In genomic region chr1:25247829-25248754, GRCh38 we compare ENCODE assay signal across 8 cellular contexts. TPM values are rescaled to one million over a fixed set of nuclear protein-coding genes. Genes with fewer than 3 reads are reported as not detected.
A peak's percentile ranks its signal among the peaks of the same experiment; 100 is the strongest.
DNase-seq lines count a peak whose midpoint lies in the region; ATAC-seq and TF ChIP-seq lines count a peak whose summit lies in the region.

No MANE protein-coding gene starts in this region.

- intact Hi-C loops in lower leg skin (cut with DNase I; ENCODE audit: low total_unique reads), result loop anchor here (5.0 kb wide), 1 partner anchor 1029 kb away; no protein-coding TSS in a partner anchor
- intact Hi-C loops in aorta (cut with DNase I), result loop anchor here in 1 of 2 donors (2.0 to 5.0 kb wide), 2 partner anchors 91 to 569 kb away; partner anchors contain the start of genes MTFR1L and TMEM50A

- H3K27ac ChIP-seq in aorta (ENCODE audit: low read depth in 1 of 2, low read length in 2 of 2), result peak overlapping the region in 1 of 2 donors; percentile 76

- H3K27me3 ChIP-seq in adipocyte (replicated peaks; ENCODE audit: control insufficient read depth, insufficient read depth, low read length) (no peaks in the 10 kb centered on the region), aorta (ENCODE audit: control insufficient read depth in 1 of 2, insufficient read depth in 2 of 2, low read length in 1 of 2) (no peaks in the 10 kb centered on the region)

- WGBS in lower leg skin, 2 donors, result 23 to 28% methylated on average over 24 to 29 of the region's 30 CpGs
- 23% methylated on average over 24 to 30 of the region's 30 CpGs for WGBS in aorta, 2 donors

- H3K9ac ChIP-seq in adipocyte (ENCODE audit: low read length), result peak overlapping the region; percentile 99

- TF ChIP-seq POLR2A in lower leg skin (IDR thresholded peaks at IDR 0.05), result no peak

- H3K4me3 ChIP-seq in adipocyte (ENCODE audit: low read length) (peak overlapping the region; percentile 94), lower leg skin (ENCODE audit: low read depth, poor library complexity, severe bottlenecking) (peak overlapping the region; percentile 79), aorta (ENCODE audit: low read length in 2 of 2) (peak overlapping the region; percentile 1 to 27)

- DNase-seq in adipocyte (ENCODE audit: low read depth) (no peak), lower leg skin (ENCODE audit: low spot score in 2 of 2) (no peak), aorta (no peak), H4 (ENCODE audit: low spot score) (no peak), DMS53 treated with DMSO at 0.1 percent for 48 hours (lab: John Stamatoyannopoulos, UW; ENCODE audit: unreplicated experiment) (no peak)

- TF ChIP-seq CTCF in lower leg skin (IDR thresholded peaks at IDR 0.05), result no peak

- ATAC-seq in GM18502 (IDR thresholded peaks at IDR 0.05; ENCODE audit: poor library complexity, unreplicated experiment), result peak; percentile 49
- ATAC-seq in HG02981 (IDR thresholded peaks at IDR 0.05; ENCODE audit: unreplicated experiment), result peak; percentile 41
- no peak for ATAC-seq in aorta (ENCODE audit: low FRiP score)
- no peak for ATAC-seq in GM18858 (IDR thresholded peaks at IDR 0.05; ENCODE audit: unreplicated experiment)

- H3K4me1 ChIP-seq in adipocyte (ENCODE audit: control insufficient read depth, insufficient read depth, low read length) (peaks cover 23% of the 10 kb centered on the region), aorta (ENCODE audit: control insufficient read depth in 1 of 2, insufficient read depth in 2 of 2, low read length in 2 of 2) (no peaks in the 10 kb centered on the region)

- H3K36me3 ChIP-seq in adipocyte (ENCODE audit: control insufficient read depth, insufficient read depth, low read length, severe bottlenecking), result peaks cover 31% of the 10 kb centered on the region
- peaks cover 0 to 3% of the 10 kb centered on the region in 2 donors for H3K36me3 ChIP-seq in aorta (ENCODE audit: control insufficient read depth in 1 of 2, insufficient read depth in 2 of 2, low read length in 1 of 2)

- H3K9me3 ChIP-seq in adipocyte (ENCODE audit: control insufficient read depth, low read length) (no peaks in the 10 kb centered on the region), aorta (ENCODE audit: control insufficient read depth, low read length) (no peaks in the 10 kb centered on the region)

RNA-seq across cellular contexts. Expression of gene RSRP1, which starts 0.8 kb away (rescaled TPM):
- total RNA-seq in lower leg skin (100 to 1,000 TPM in 2 of 4 donors, 10 to 100 TPM in 2; 70.9 to 148 (median 110) TPM), aorta (100 to 1,000 TPM; 103 to 172 TPM)
- 100 to 1,000 TPM in 1 of 2 donors, 10 to 100 TPM in 1; 60.1 to 217 TPM for polyA plus RNA-seq in aorta
- 23.1 and 31.2 TPM in 2 replicates for total RNA-seq in H4 (2014; rRNA removed; shearing (Covaris generic))

RNA-seq across cellular contexts. Expression of gene SYF2, which starts 15.8 kb away (rescaled TPM):
- total RNA-seq in lower leg skin (10 to 100 TPM; 53.4 to 65.7 (median 61.9) TPM), aorta (10 to 100 TPM; 43.0 to 46.1 TPM)
- polyA plus RNA-seq in aorta, result 100 to 1,000 TPM; 103 to 142 TPM
- 45.7 and 46.9 TPM in 2 replicates for total RNA-seq in H4 (2014; rRNA removed; shearing (Covaris generic))

RNA-seq across cellular contexts. Expression of gene RHD, which starts 24.2 kb away (rescaled TPM):
- total RNA-seq in lower leg skin, result not detected
- not detected for total RNA-seq in aorta
- polyA plus RNA-seq in aorta, result not detected
- not detected in 2 replicates for total RNA-seq in H4 (2014; rRNA removed; shearing (Covaris generic))

Comparison
In these comparisons a context has a peak if more than half of its experiments do, and no peak if none do; other contexts are left out.
1. ATAC-seq: peak in GM18502 (single experiment) and HG02981 (single experiment); none in aorta (single experiment) and GM18858 (single experiment).
2. H3K4me3 ChIP-seq: peak in every context shown above with its lines; median percentile 94 in adipocyte; 79 in lower leg skin; 14 in aorta.